ENCODE assay signal across 9 cellular contexts in genomic region chr3:22685598-22685997, GRCh38.
DNase-seq lines count a peak whose midpoint lies in the region; ATAC-seq and TF ChIP-seq lines count a peak whose summit lies in the region.
"Had no signal": no experiment of that assay in that cellular context is flagged by ENCODE, and none has a peak within 500 bp of the region (broad histone marks: within the 10 kb centered on the region; RNA-seq: fewer than 3 reads in every experiment).

No MANE protein-coding gene starts in this region.

- no peak overlapping the region for H3K27ac ChIP-seq in MM.1S (ENCODE audit: low read length)
- H3K27ac ChIP-seq in brain microvascular endothelial cell, result no peak overlapping the region
- H3K27ac ChIP-seq in upper lobe of right lung, result no peak overlapping the region

- DNase-seq in GM13977 (ENCODE audit: low spot score), result no peak
- no peak for DNase-seq in MM.1S
- DNase-seq in brain microvascular endothelial cell, result peak; percentile 35
- DNase-seq in renal cortical epithelial cell (ENCODE audit: low read depth), result peak; percentile 14
- DNase-seq in T-helper 2 cell treated with Interferon-gamma antibody and Interleukin-4, amounts not matched to agents 5 μg/mL and 100 μg/mL, for 36 hours (ENCODE audit: low spot score), result no peak
- no peak for DNase-seq in hippocampal formation (lab: John Stamatoyannopoulos, UW)
- DNase-seq in upper lobe of right lung, result no peak
- DNase-seq: stimulated activated CD4-positive, alpha-beta T cell treated with anti-CD3 and anti-CD28 coated beads, Interleukin-2, amount 100 ng/mL, for 24 hours had no signal

- no peak overlapping the region for H3K4me2 ChIP-seq in MM.1S (ENCODE audit: low read depth, low read length)

- H3K27ac Mint-ChIP-seq in T-helper 2 cell treated with Interferon-gamma antibody and Interleukin-4, amounts not matched to agents 5 μg/mL and 100 μg/mL, for 36 hours, result no peak overlapping the region

- H4K20me1 ChIP-seq in MM.1S (ENCODE audit: insufficient read depth, low read length), result no peaks in the 10 kb centered on the region

- no peaks in the 10 kb centered on the region for H3K36me3 Mint-ChIP-seq in T-helper 2 cell treated with Interferon-gamma antibody and Interleukin-4, amounts not matched to agents 5 μg/mL and 100 μg/mL, for 36 hours (ENCODE audit: low read depth)

- TF ChIP-seq CTCF in GM13977 (IDR thresholded peaks at IDR 0.05; ENCODE audit: extremely low read depth, insufficient read depth, missing control alignments) (peak; percentile 7), MM.1S (IDR thresholded peaks at IDR 0.05; ENCODE audit: low read length) (peak; percentile 41), brain microvascular endothelial cell (IDR thresholded peaks at IDR 0.05; ENCODE audit: low read depth, low read length, missing control alignments) (peak; percentile 73), upper lobe of right lung (IDR thresholded peaks at IDR 0.05) (no peak)

- in situ Hi-C loops in GM13977 (cut with MboI; ENCODE audit: low pct_unique_long_range_greater_than_20kb, low sequenced_read_pairs, unreplicated experiment) (no loop called here), brain microvascular endothelial cell (cut with HindIII; ENCODE audit: low pct_ligation_motif_present, low sequenced_read_pairs) (no loop called here)

- H2AFZ ChIP-seq in MM.1S (ENCODE audit: low read length), result no peak overlapping the region

- no peaks in the 10 kb centered on the region for H3F3A ChIP-seq in MM.1S (ENCODE audit: insufficient read depth, low read length)

- H3K27me3 Mint-ChIP-seq in T-helper 2 cell treated with Interferon-gamma antibody and Interleukin-4, amounts not matched to agents 5 μg/mL and 100 μg/mL, for 36 hours (ENCODE audit: low read depth), result no peaks in the 10 kb centered on the region
- H3K27me3 Mint-ChIP-seq: central memory CD8-positive, alpha-beta T cell had no signal

- no peaks in the 10 kb centered on the region for H3K9me2 ChIP-seq in MM.1S (replicated peaks; ENCODE audit: insufficient read depth, low read length)

- H3K36me3 ChIP-seq in MM.1S (replicated peaks; ENCODE audit: insufficient read depth, low read length) (no peaks in the 10 kb centered on the region), brain microvascular endothelial cell (replicated peaks) (no peaks in the 10 kb centered on the region), upper lobe of right lung (no peaks in the 10 kb centered on the region)

- H3K4me3 ChIP-seq in MM.1S (ENCODE audit: low read length) (no peak overlapping the region), brain microvascular endothelial cell (ENCODE audit: low read depth, low read length) (no peak overlapping the region), upper lobe of right lung (no peak overlapping the region)

- H3K79me2 ChIP-seq in MM.1S (ENCODE audit: low read length), result no peaks in the 10 kb centered on the region

- no peak overlapping the region for H3K9ac ChIP-seq in MM.1S (ENCODE audit: low read length)

- H3K4me1 ChIP-seq in MM.1S (ENCODE audit: low read length), result no peaks in the 10 kb centered on the region
- no peaks in the 10 kb centered on the region for H3K4me1 ChIP-seq in upper lobe of right lung

- H3K9me3 ChIP-seq in MM.1S (replicated peaks; ENCODE audit: insufficient read depth, low read length) (no peaks in the 10 kb centered on the region), upper lobe of right lung (no peaks in the 10 kb centered on the region)

- intact Hi-C loops in upper lobe of right lung (cut with DNase I), result no loop called here

- H3K27me3 ChIP-seq in MM.1S (replicated peaks; ENCODE audit: insufficient read depth, low read length), result no peaks in the 10 kb centered on the region
- no peaks in the 10 kb centered on the region for H3K27me3 ChIP-seq in brain microvascular endothelial cell (replicated peaks)
- H3K27me3 ChIP-seq in upper lobe of right lung, result no peaks in the 10 kb centered on the region

- no peak overlapping the region for H3K4me3 Mint-ChIP-seq in T-helper 2 cell treated with Interferon-gamma antibody and Interleukin-4, amounts not matched to agents 5 μg/mL and 100 μg/mL, for 36 hours
- H3K4me3 Mint-ChIP-seq: central memory CD8-positive, alpha-beta T cell had no signal

- H3K4me1 Mint-ChIP-seq in T-helper 2 cell treated with Interferon-gamma antibody and Interleukin-4, amounts not matched to agents 5 μg/mL and 100 μg/mL, for 36 hours (ENCODE audit: low read depth), result no peaks in the 10 kb centered on the region
- H3K4me1 Mint-ChIP-seq: central memory CD8-positive, alpha-beta T cell had no signal

- ATAC-seq in upper lobe of right lung, result no peak

- H3K9me3 Mint-ChIP-seq in T-helper 2 cell treated with Interferon-gamma antibody and Interleukin-4, amounts not matched to agents 5 μg/mL and 100 μg/mL, for 36 hours, result peaks cover 1% of the 10 kb centered on the region

Comparison
In these comparisons a context has a peak if more than half of its experiments do, and no peak if none do; other contexts are left out.
1. DNase-seq: peak in brain microvascular endothelial cell (single experiment) and renal cortical epithelial cell (single experiment); none in GM13977 (single experiment), MM.1S (single experiment), T-helper 2 cell treated with Interferon-gamma antibody and Interleukin-4, amounts not matched to agents 5 μg/mL and 100 μg/mL, for 36 hours (single experiment), hippocampal formation (0 of 2) and upper lobe of right lung (single experiment).